ENCODE assay signal across 11 cellular contexts in genomic region chr18:8858888-8859511, GRCh38.
DNase-seq lines count a peak whose midpoint lies in the region; ATAC-seq, FAIRE-seq and TF ChIP-seq lines count a peak whose summit lies in the region.
"Had no signal": no experiment of that assay in that cellular context is flagged by ENCODE, and none has a peak within 500 bp of the region (broad histone marks: within the 10 kb centered on the region; RNA-seq: fewer than 3 reads in every experiment).

No MANE protein-coding gene starts in this region.

- no peaks in the 10 kb centered on the region for H3K36me3 Mint-ChIP-seq in naive thymus-derived CD8-positive, alpha-beta T cell

- H3K27me3 ChIP-seq in right atrium auricular region (no peaks in the 10 kb centered on the region), keratinocyte (ENCODE audit: control insufficient read depth, extremely low read depth, insufficient read depth, low read length) (no peaks in the 10 kb centered on the region), aorta (ENCODE audit: control insufficient read depth in 1 of 2, insufficient read depth in 2 of 2, low read length in 1 of 2) (peaks cover 0 to 1% of the 10 kb centered on the region in 2 donors)

- no peaks in the 10 kb centered on the region for H3K79me2 ChIP-seq in keratinocyte (ENCODE audit: control insufficient read depth, insufficient read depth, low read length)

- no peaks in the 10 kb centered on the region for H3K9me3 Mint-ChIP-seq in naive thymus-derived CD8-positive, alpha-beta T cell

- H3K27ac Mint-ChIP-seq in naive thymus-derived CD8-positive, alpha-beta T cell = no peak overlapping the region

- H3K4me2 ChIP-seq in keratinocyte (ENCODE audit: control insufficient read depth, extremely low read depth, insufficient read depth, low read depth, low read length) = no peak overlapping the region

- no peaks in the 10 kb centered on the region for H3K4me1 ChIP-seq in right atrium auricular region
- H3K4me1 ChIP-seq in keratinocyte (ENCODE audit: control insufficient read depth, extremely low read depth, insufficient read depth, low read length) = peaks cover 31% of the 10 kb centered on the region
- no peaks in the 10 kb centered on the region for H3K4me1 ChIP-seq in aorta (ENCODE audit: control insufficient read depth in 1 of 2, insufficient read depth in 2 of 2, low read length in 2 of 2)

- H3K4me1 Mint-ChIP-seq in naive thymus-derived CD8-positive, alpha-beta T cell = peaks cover 0 to 4% (median 0%) of the 10 kb centered on the region in 4 donors

- dilution Hi-C loops in keratinocyte (cut with MboI; ENCODE audit: extremely low pct_ligation_motif_present, low sequenced_read_pairs) = no loop called here

- H3K36me3 ChIP-seq in right atrium auricular region = no peaks in the 10 kb centered on the region
- H3K36me3 ChIP-seq in keratinocyte (ENCODE audit: control insufficient read depth in 2 of 2, extremely low read depth in 1 of 2, insufficient read depth in 2 of 2, low read length in 2 of 2) = no peaks in the 10 kb centered on the region
- H3K36me3 ChIP-seq in aorta (ENCODE audit: control insufficient read depth in 1 of 2, insufficient read depth in 2 of 2, low read length in 1 of 2) = no peaks in the 10 kb centered on the region

- no peaks in the 10 kb centered on the region for H3K9me1 ChIP-seq in keratinocyte (ENCODE audit: control insufficient read depth, extremely low read depth, insufficient read depth, low read length)

- no peak overlapping the region for H3K27ac ChIP-seq in right atrium auricular region
- no peak overlapping the region for H3K27ac ChIP-seq in keratinocyte (ENCODE audit: control insufficient read depth, insufficient read depth, low read length)
- no peak overlapping the region for H3K27ac ChIP-seq in aorta (ENCODE audit: low read depth in 1 of 2, low read length in 2 of 2)

- DNase-seq in left cardiac atrium = no peak
- no peak for DNase-seq in right atrium auricular region (ENCODE audit: low spot score)
- DNase-seq in astrocyte of the spinal cord (ENCODE audit: low read depth, low spot score) = peak; percentile 93
- peak; percentile 81 for DNase-seq in keratinocyte (ENCODE audit: low read depth, low spot score)
- no peak for DNase-seq in aorta
- no peak for DNase-seq in naive thymus-derived CD8-positive, alpha-beta T cell
- no peak for DNase-seq in central memory CD4-positive, alpha-beta T cell
- DNase-seq in DMS53 treated with DMSO at 0.1 percent for 48 hours (lab: John Stamatoyannopoulos, UW; ENCODE audit: unreplicated experiment) = no peak
- DNase-seq: activated T-cell treated with anti-CD3 and anti-CD28 coated beads, Interleukin-2, amount 50 U/mL, for 1 hour; effector CD4-positive, alpha-beta T cell; NCI-H526 had no signal

- FAIRE-seq in keratinocyte (lab: Jason Lieb, UNC) = peak; percentile 97

- peaks cover 0 to 4% (median 1%) of the 10 kb centered on the region in 5 donors for H3K27me3 Mint-ChIP-seq in naive thymus-derived CD8-positive, alpha-beta T cell

- 26 to 35% methylated on average over 1 of the region's 1 CpG for WGBS in aorta, 2 donors

- no peaks in the 10 kb centered on the region for H4K20me1 ChIP-seq in keratinocyte (ENCODE audit: control insufficient read depth, extremely low read depth, insufficient read depth, low read length)

- TF ChIP-seq CTCF in right atrium auricular region (IDR thresholded peaks at IDR 0.05) (no peak), astrocyte of the spinal cord (IDR thresholded peaks at IDR 0.05; ENCODE audit: low read depth, low read length) (no peak), keratinocyte (optimal IDR thresholded peaks at IDR 0.05 in 1 of 3, IDR thresholded peaks at IDR 0.05 in 1 of 3, conservative IDR thresholded peaks at IDR 0.05 in 1 of 3; ENCODE audit: extremely low read depth in 1 of 3, insufficient read depth in 2 of 3, low read length in 3 of 3) (no peak)

- no peak overlapping the region for H2AFZ ChIP-seq in keratinocyte (ENCODE audit: control insufficient read depth, low read length)

- in situ Hi-C loops in astrocyte of the spinal cord (cut with HindIII; ENCODE audit: low sequenced_read_pairs) = no loop called here

- ATAC-seq in left cardiac atrium (peak; percentile 67 to 97), aorta (ENCODE audit: low FRiP score) (peak; percentile 45)
- ATAC-seq in naive thymus-derived CD8-positive, alpha-beta T cell = no peak

- H3K9ac ChIP-seq in keratinocyte (ENCODE audit: control insufficient read depth, extremely low read depth, insufficient read depth, low read length) = no peak overlapping the region

- H3K9me3 ChIP-seq in right atrium auricular region (no peaks in the 10 kb centered on the region), keratinocyte (ENCODE audit: control insufficient read depth, low read depth, low read length) (no peaks in the 10 kb centered on the region), aorta (ENCODE audit: control insufficient read depth, low read length) (no peaks in the 10 kb centered on the region)

- no peak overlapping the region for H3K4me3 Mint-ChIP-seq in naive thymus-derived CD8-positive, alpha-beta T cell

- POLR2A ChIA-PET in naive thymus-derived CD8-positive, alpha-beta T cell (lab: Charles Lee) = no interaction called here

- intact Hi-C loops in left cardiac atrium (cut with DNase I) = no loop called here
- intact Hi-C loops in aorta (cut with DNase I) = no loop called here

- H3K4me3 ChIP-seq in right atrium auricular region (no peak overlapping the region), astrocyte of the spinal cord (ENCODE audit: low read depth, low read length) (no peak overlapping the region), keratinocyte (ENCODE audit: control insufficient read depth in 2 of 3, extremely low read depth in 1 of 3, insufficient read depth in 2 of 3, low read depth in 1 of 3, low read length in 3 of 3) (no peak overlapping the region), aorta (ENCODE audit: low read length in 2 of 2) (no peak overlapping the region)

Comparison
In these comparisons a context has a peak if more than half of its experiments do, and no peak if none do; other contexts are left out.
1. ATAC-seq: peak in left cardiac atrium (2 of 2) and aorta (single experiment); none in naive thymus-derived CD8-positive, alpha-beta T cell (0 of 2).
2. DNase-seq: peak in astrocyte of the spinal cord (single experiment) and keratinocyte (single experiment); none in left cardiac atrium (single experiment), right atrium auricular region (single experiment), aorta (0 of 2), naive thymus-derived CD8-positive, alpha-beta T cell (0 of 10), central memory CD4-positive, alpha-beta T cell (single experiment) and DMS53 treated with DMSO at 0.1 percent for 48 hours (single experiment).